In the genomic region with DNA sequence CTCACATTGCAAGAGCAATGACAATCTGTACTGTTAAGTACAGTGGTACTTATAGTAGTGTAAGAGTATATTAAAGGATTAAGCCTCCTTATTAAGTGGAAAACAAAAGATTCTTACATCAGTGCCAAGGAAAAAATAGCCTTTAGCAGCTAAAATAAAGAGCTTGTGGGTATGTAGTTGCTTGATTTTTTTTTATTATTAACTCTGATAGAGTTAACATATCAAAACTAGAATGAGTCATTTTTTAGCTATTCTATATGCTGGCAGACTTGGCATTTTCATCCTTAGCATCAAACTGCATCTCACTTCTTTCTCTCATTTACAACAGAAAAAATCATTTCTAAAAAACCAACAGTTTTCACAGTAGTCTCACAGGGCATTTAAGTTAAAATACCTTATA, we compare ENCODE assay signal across 23 cellular contexts.
"Had no signal": no experiment of that assay in that cellular context is flagged by ENCODE, and none has a peak within 500 bp of the region (broad histone marks: within the 10 kb centered on the region; RNA-seq: fewer than 3 reads in every experiment).

No MANE protein-coding gene starts in this region.

- DNase-seq: activated CD4-positive, alpha-beta T cell treated with anti-CD3 and anti-CD28 coated beads, Interleukin-2, amount 10 ng/mL, durations not matched to agents 7 days and 5 days; activated CD4-positive, CD25-positive, alpha-beta regulatory T cell treated with anti-CD3 and anti-CD28 coated beads, Interleukin-2, amount 50 U/mL, for 72 hours; activated CD8-positive, alpha-beta memory T cell treated with anti-CD3 and anti-CD28 coated beads, Interleukin-2, amount 10 ng/mL, durations not matched to agents 7 days and 5 days; activated CD8-positive, alpha-beta T cell treated with anti-CD3 and anti-CD28 coated beads for 36 hours; activated effector memory CD4-positive, alpha-beta T cell treated with anti-CD3 and anti-CD28 coated beads, Interleukin-2, amount 50 U/mL, for 16 hours; activated naive CD4-positive, alpha-beta T cell treated with anti-CD3 and anti-CD28 coated beads, Interleukin-2, amount 10 ng/mL, durations not matched to agents 7 days and 5 days; activated T-cell treated with anti-CD3 and anti-CD28 coated beads for 4 hours; amygdala; effector CD8-positive, alpha-beta T cell; esophagus squamous epithelium; heart left ventricle; islet precursor cell; left colon; pancreas; psoas muscle; right cardiac atrium; stimulated activated CD4-positive, alpha-beta T cell treated with anti-CD3 and anti-CD28 coated beads, Interleukin-12 subunit alpha, Interleukin-12 subunit beta, amount 100 ng/mL, for 4 hours; substantia nigra; thyroid gland; upper lobe of right lung had no signal

- H3K27me3 ChIP-seq: esophagus squamous epithelium, heart left ventricle, neutrophil, pancreas, thyroid gland, upper lobe of right lung had no signal

- ATAC-seq: activated CD8-positive, alpha-beta memory T cell treated with anti-CD3 and anti-CD28 coated beads, Interleukin-2, amount 10 ng/mL, durations not matched to agents 7 days and 5 days; activated CD8-positive, alpha-beta T cell treated with anti-CD3 and anti-CD28 coated beads for 36 hours; heart left ventricle; left colon; pancreas; psoas muscle; right cardiac atrium; upper lobe of right lung had no signal

- H3K36me3 ChIP-seq: thyroid gland had no signal

- FAIRE-seq: bronchial epithelial cell, pancreas had no signal

- H3K4me1 ChIP-seq: esophagus squamous epithelium, heart left ventricle, psoas muscle, thyroid gland, upper lobe of right lung had no signal

- H3K4me3 ChIP-seq: esophagus squamous epithelium, heart left ventricle, pancreas, psoas muscle, thyroid gland, upper lobe of right lung had no signal

- H3K27ac ChIP-seq: esophagus squamous epithelium, heart left ventricle, neutrophil, pancreas, psoas muscle, thyroid gland, upper lobe of right lung, VCaP had no signal

- H3K9me3 ChIP-seq: esophagus squamous epithelium, heart left ventricle, neutrophil, pancreas, psoas muscle, thyroid gland, upper lobe of right lung had no signal
